In the genomic region with DNA sequence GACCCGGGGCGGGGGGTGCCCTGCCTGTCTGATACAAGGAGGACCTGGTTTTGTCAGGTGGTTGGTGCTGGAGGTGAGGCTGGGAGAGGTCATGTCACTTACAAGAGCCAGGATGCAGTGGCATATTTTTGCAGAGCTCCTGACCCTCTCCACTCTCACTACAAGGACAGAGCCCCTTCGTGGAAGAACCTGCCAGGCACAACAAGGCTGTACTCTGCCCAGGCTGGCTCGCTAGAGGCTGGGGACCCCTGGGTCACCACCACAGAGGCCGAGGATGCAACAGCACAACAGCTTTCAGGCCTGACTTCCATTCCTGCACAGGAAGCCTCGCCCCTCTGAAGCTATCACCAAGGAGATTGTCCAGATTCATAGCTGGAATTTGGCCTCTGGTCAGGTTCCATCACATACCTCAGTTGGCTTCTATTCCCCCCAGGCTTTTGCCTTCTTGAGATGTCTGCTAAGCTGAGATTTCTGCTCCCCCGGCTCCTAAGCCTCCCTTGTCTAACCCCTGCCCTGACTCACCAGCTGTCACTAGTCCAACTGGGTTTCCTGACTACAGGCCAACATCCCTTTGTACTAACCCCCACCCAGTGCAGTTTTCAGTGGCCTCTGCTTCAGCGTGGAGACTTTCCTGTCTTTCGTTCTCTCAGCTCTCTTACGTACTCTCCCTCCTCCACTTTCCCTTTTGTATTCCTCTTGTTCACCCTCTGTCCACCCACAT, we compare ENCODE assay signal across 8 cellular contexts.
A peak's percentile ranks its signal among the peaks of the same experiment; 100 is the strongest.
DNase-seq lines count a peak whose midpoint lies in the region; ATAC-seq and TF ChIP-seq lines count a peak whose summit lies in the region.
"Had no signal": no experiment of that assay in that cellular context is flagged by ENCODE, and none has a peak within 500 bp of the region (broad histone marks: within the 10 kb centered on the region; RNA-seq: fewer than 3 reads in every experiment).

No MANE protein-coding gene starts in this region.

- H3K4me3 ChIP-seq in mesodermal cell (ENCODE audit: extremely low read depth, insufficient read depth, low read length, poor library complexity, severe bottlenecking), result no peak overlapping the region
- no peak overlapping the region for H3K4me3 ChIP-seq in upper lobe of left lung

- no peaks in the 10 kb centered on the region for H3K9me3 Mint-ChIP-seq in activated CD8-positive, alpha-beta memory T cell treated with anti-CD3 and anti-CD28 coated beads, Interleukin-2, amount 10 ng/mL, durations not matched to agents 7 days and 5 days (ENCODE audit: low read depth)
- H3K9me3 Mint-ChIP-seq: naive B cell had no signal

- DNase-seq in NCI-H82 (lab: John Stamatoyannopoulos, UW) (peak; percentile 79), epithelial cell of prostate (ENCODE audit: low read depth, low spot score) (no peak), upper lobe of left lung (peak in 1 of 2 donors; percentile 39), NCI-H146 (lab: John Stamatoyannopoulos, UW) (no peak)
- no peak for DNase-seq in activated CD8-positive, alpha-beta memory T cell treated with anti-CD3 and anti-CD28 coated beads, Interleukin-2, amount 10 ng/mL, durations not matched to agents 7 days and 5 days
- DNase-seq: naive B cell had no signal

- peak overlapping the region; percentile 48 for H3K27ac ChIP-seq in epithelial cell of prostate
- H3K27ac ChIP-seq in mesodermal cell (ENCODE audit: low read depth, low read length, severe bottlenecking), result peak overlapping the region; percentile 29
- peak overlapping the region; percentile 55 to 78 (median 68) for H3K27ac ChIP-seq in upper lobe of left lung

- H3K36me3 Mint-ChIP-seq in activated CD8-positive, alpha-beta memory T cell treated with anti-CD3 and anti-CD28 coated beads, Interleukin-2, amount 10 ng/mL, durations not matched to agents 7 days and 5 days, result peaks cover 24% of the 10 kb centered on the region

- peaks cover 18% of the 10 kb centered on the region for H3K4me1 Mint-ChIP-seq in activated CD8-positive, alpha-beta memory T cell treated with anti-CD3 and anti-CD28 coated beads, Interleukin-2, amount 10 ng/mL, durations not matched to agents 7 days and 5 days

- no peaks in the 10 kb centered on the region for H3K27me3 ChIP-seq in upper lobe of left lung

- H3K27me3 Mint-ChIP-seq in activated CD8-positive, alpha-beta memory T cell treated with anti-CD3 and anti-CD28 coated beads, Interleukin-2, amount 10 ng/mL, durations not matched to agents 7 days and 5 days, result no peaks in the 10 kb centered on the region
- H3K27me3 Mint-ChIP-seq: naive B cell had no signal

- no peak overlapping the region for H3K4me3 Mint-ChIP-seq in activated CD8-positive, alpha-beta memory T cell treated with anti-CD3 and anti-CD28 coated beads, Interleukin-2, amount 10 ng/mL, durations not matched to agents 7 days and 5 days

- peaks cover 56% of the 10 kb centered on the region for H3K36me3 ChIP-seq in mesodermal cell (ENCODE audit: control insufficient read depth, insufficient read depth, low read length)
- peaks cover 0 to 48% (median 14%) of the 10 kb centered on the region in 4 donors for H3K36me3 ChIP-seq in upper lobe of left lung

- H3K9me3 ChIP-seq in mesodermal cell (ENCODE audit: control insufficient read depth, low read length), result no peaks in the 10 kb centered on the region
- no peaks in the 10 kb centered on the region for H3K9me3 ChIP-seq in upper lobe of left lung

- CTCF ChIA-PET in activated CD8-positive, alpha-beta memory T cell treated with anti-CD3 and anti-CD28 coated beads, Interleukin-2, amount 10 ng/mL, durations not matched to agents 7 days and 5 days (lab: Charles Lee), result interaction anchor here (0.8 to 1.1 kb wide), 2 partner anchors 102 to 154 kb away, joined by 3 read pairs; no protein-coding TSS in a partner anchor

- TF ChIP-seq POLR2A in upper lobe of left lung (IDR thresholded peaks at IDR 0.05), result no peak

- no peak for TF ChIP-seq CTCF in upper lobe of left lung (IDR thresholded peaks at IDR 0.05)

- no peak for TF ChIP-seq EP300 in upper lobe of left lung (IDR thresholded peaks at IDR 0.05)

- no peak overlapping the region for H3K27ac Mint-ChIP-seq in activated CD8-positive, alpha-beta memory T cell treated with anti-CD3 and anti-CD28 coated beads, Interleukin-2, amount 10 ng/mL, durations not matched to agents 7 days and 5 days

- H3K4me1 ChIP-seq in mesodermal cell (ENCODE audit: control insufficient read depth, insufficient read depth, low read length, poor library complexity, severe bottlenecking) (peaks cover 36% of the 10 kb centered on the region), upper lobe of left lung (peaks cover 31 to 59% (median 47%) of the 10 kb centered on the region in 4 donors)

- ATAC-seq in upper lobe of left lung (ENCODE audit: low FRiP score in 2 of 2), result peak; percentile 72 to 89
- no peak for ATAC-seq in activated CD8-positive, alpha-beta memory T cell treated with anti-CD3 and anti-CD28 coated beads, Interleukin-2, amount 10 ng/mL, durations not matched to agents 7 days and 5 days
- no peak for ATAC-seq in GM18519 (IDR thresholded peaks at IDR 0.05; ENCODE audit: low FRiP score, unreplicated experiment)

- WGBS in mesodermal cell (ENCODE audit: insufficient coverage in 2 of 2), 2 experiments, result 84 to 92% methylated on average over 8 of the region's 10 CpGs
- WGBS in upper lobe of left lung, 2 donors, result 54 to 58% methylated on average over 7 to 10 of the region's 10 CpGs

Comparison
In these comparisons a context has a peak if more than half of its experiments do, and no peak if none do; other contexts are left out.
1. ATAC-seq: peak in upper lobe of left lung (2 of 2); none in activated CD8-positive, alpha-beta memory T cell treated with anti-CD3 and anti-CD28 coated beads, Interleukin-2, amount 10 ng/mL, durations not matched to agents 7 days and 5 days (single experiment) and GM18519 (single experiment).
2. Peak in every context shown above with its lines, with median percentiles within 50 percentile points of each other: H3K27ac ChIP-seq.